ENCODE assay signal across 1 cellular context in the genomic region with DNA sequence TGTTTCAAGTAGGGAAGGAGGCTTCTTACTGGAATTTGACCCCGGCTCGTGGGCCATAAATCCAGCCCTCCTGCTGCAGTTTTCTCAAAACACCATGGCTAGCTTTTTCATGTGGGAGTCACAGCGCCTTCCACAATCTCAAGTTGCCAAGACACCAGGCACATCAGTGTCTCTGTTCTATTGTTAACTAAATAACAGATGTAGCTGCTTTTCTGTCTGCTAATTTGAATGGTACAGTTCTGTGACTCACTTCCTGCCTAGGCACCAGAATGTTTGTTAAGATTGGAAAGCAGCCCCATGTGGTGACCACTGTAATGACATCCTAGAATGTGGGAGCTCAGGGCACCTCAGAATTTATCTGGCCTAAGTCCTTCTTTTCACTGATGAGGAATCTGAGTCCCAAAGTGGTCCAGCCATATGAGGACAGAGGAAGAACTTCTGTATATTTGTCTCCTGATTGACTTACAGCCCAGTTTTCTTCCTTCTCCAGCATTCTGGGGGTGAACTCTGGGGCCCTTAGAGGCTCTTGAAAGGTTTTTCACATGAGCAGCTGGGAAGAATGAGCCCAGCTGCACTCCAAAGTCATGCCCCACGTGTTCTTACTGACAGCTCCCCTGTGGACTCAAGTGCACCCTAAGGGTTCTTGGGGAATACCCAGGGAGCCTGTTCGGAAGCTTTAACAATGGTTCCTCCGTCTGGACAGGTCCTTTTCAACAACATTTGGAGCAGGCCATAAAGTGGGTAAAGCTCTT.
A peak's percentile ranks its signal among the peaks of the same experiment; 100 is the strongest.
TF ChIP-seq lines count a peak whose summit lies in the region.

No MANE protein-coding gene starts in this region.

TF ChIP-seq in K562, 482 proteins besides CTCF, POLR2A, EP300 and RAD21:
- TF ChIP-seq, protein P1, sequence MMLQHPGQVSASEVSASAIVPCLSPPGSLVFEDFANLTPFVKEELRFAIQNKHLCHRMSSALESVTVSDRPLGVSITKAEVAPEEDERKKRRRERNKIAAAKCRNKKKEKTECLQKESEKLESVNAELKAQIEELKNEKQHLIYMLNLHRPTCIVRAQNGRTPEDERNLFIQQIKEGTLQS (IDR thresholded peaks at IDR 0.05): peak; percentile 48
- TF ChIP-seq, protein P1 (CRISPR knock-in tag; conservative IDR thresholded peaks at IDR 0.05): no peak
- TF ChIP-seq CBFA2T2 (conservative IDR thresholded peaks at IDR 0.05) (peak; percentile 47; the same call in 1 of the 2 replicates), CREM (IDR thresholded peaks at IDR 0.05; ENCODE audit: low read depth) (peak; percentile 41; the same call in 1 of the 2 replicates), GABPA (tag; conservative IDR thresholded peaks at IDR 0.05; ENCODE audit: low read depth) (0 out of 2 replicates have a peak, but pooled peaks have one; percentile 43), CBFA2T3 (IDR thresholded peaks at IDR 0.05) (peak; percentile 76), TRIM24 (IDR thresholded peaks at IDR 0.05) (peak in 1 of 2 experiments; percentile 15; a peak in 1 of 4 replicates), DPF2 (IDR thresholded peaks at IDR 0.05) (peak; percentile 28), RBFOX2 (IDR thresholded peaks at IDR 0.05; ENCODE audit: low read depth, low read length) (no peak), ETV5 (CRISPR knock-in tag; IDR thresholded peaks at IDR 0.05; ENCODE audit: low read depth) (peak; percentile 82; the same call in 1 of the 2 replicates), SMARCE1 (IDR thresholded peaks at IDR 0.05) (peak; percentile 14; the same call in 1 of the 2 replicates), JUN (IDR thresholded peaks at IDR 0.05; ENCODE audit: borderline replicate concordance, low read depth, low read length) (0 out of 2 replicates have a peak, but pooled peaks have one; percentile 36), JUN (CRISPR knock-in tag; IDR thresholded peaks at IDR 0.05; ENCODE audit: borderline replicate concordance) (no peak), KLF13 (tag; IDR thresholded peaks at IDR 0.05; ENCODE audit: borderline replicate concordance, low read depth) (no peak), TEAD4 (IDR thresholded peaks at IDR 0.05; ENCODE audit: low read length) (peak; percentile 53), TEAD4 (CRISPR knock-in tag; IDR thresholded peaks at IDR 0.05; ENCODE audit: borderline replicate concordance) (no peak), ZNF780A (CRISPR knock-in tag; IDR thresholded peaks at IDR 0.05) (no peak), TCF3 (CRISPR knock-in tag; IDR thresholded peaks at IDR 0.05) (peak; percentile 33; the same call in 1 of the 2 replicates), TAL1 (IDR thresholded peaks at IDR 0.05) (peak; percentile 16; the same call in 1 of the 2 replicates), MCM2 (IDR thresholded peaks at IDR 0.05; ENCODE audit: low read depth) (no peak), FOSL1 (tag; conservative IDR thresholded peaks at IDR 0.05) (peak; percentile 69), TSC22D4 (tag; IDR thresholded peaks at IDR 0.05) (no peak), LCOR (CRISPR knock-in tag; IDR thresholded peaks at IDR 0.05) (0 out of 2 replicates have a peak, but pooled peaks have one; percentile 24), ETV1 (tag; conservative IDR thresholded peaks at IDR 0.05; ENCODE audit: low read depth) (peak; percentile 89), NFIC (IDR thresholded peaks at IDR 0.05) (0 out of 2 replicates have a peak, but pooled peaks have one; percentile 6), NCOA1 (IDR thresholded peaks at IDR 0.05; ENCODE audit: low read depth) (no peak), ATF1 (CRISPR knock-in tag; IDR thresholded peaks at IDR 0.05) (no peak), ATF1 (tag; IDR thresholded peaks at IDR 0.05) (0 out of 2 replicates have a peak, but pooled peaks have one; percentile 2), NCOR1 (IDR thresholded peaks at IDR 0.05) (0 out of 2 replicates have a peak, but pooled peaks have one; percentile 22), ARID1B (IDR thresholded peaks at IDR 0.05) (peak; percentile 25; the same call in 1 of the 2 replicates), KDM1A (IDR thresholded peaks at IDR 0.05) (0 out of 4 replicates have a peak, but pooled peaks of 1 of the 2 experiments have one; percentile 21), ZC3H4 (CRISPR knock-in tag; IDR thresholded peaks at IDR 0.05; ENCODE audit: borderline replicate concordance) (no peak), HDAC6 (IDR thresholded peaks at IDR 0.05; ENCODE audit: low read depth, low read length) (no peak), RFX1 (IDR thresholded peaks at IDR 0.05) (0 out of 2 replicates have a peak, but pooled peaks have one; percentile 17), EZH2 (IDR thresholded peaks at IDR 0.05; ENCODE audit: borderline replicate concordance, low read depth, low read length) (no peak), SMARCA4 (IDR thresholded peaks at IDR 0.05) (peak; percentile 36; the same call in 1 of the 2 replicates), MTA2 (IDR thresholded peaks at IDR 0.05; ENCODE audit: low read depth) (no peak), TEAD1 (CRISPR knock-in tag; IDR thresholded peaks at IDR 0.05) (no peak), SOX6 (IDR thresholded peaks at IDR 0.05) (0 out of 2 replicates have a peak, but pooled peaks have one; percentile 16), JUND (IDR thresholded peaks at IDR 0.05; ENCODE audit: borderline replicate concordance, low read depth, low read length) (peak; percentile 70), JUND (tag; IDR thresholded peaks at IDR 0.05; ENCODE audit: borderline replicate concordance, low read depth, low read length) (peak; percentile 33; the same call in 1 of the 3 replicates)
- TF ChIP-seq, protein P2, sequence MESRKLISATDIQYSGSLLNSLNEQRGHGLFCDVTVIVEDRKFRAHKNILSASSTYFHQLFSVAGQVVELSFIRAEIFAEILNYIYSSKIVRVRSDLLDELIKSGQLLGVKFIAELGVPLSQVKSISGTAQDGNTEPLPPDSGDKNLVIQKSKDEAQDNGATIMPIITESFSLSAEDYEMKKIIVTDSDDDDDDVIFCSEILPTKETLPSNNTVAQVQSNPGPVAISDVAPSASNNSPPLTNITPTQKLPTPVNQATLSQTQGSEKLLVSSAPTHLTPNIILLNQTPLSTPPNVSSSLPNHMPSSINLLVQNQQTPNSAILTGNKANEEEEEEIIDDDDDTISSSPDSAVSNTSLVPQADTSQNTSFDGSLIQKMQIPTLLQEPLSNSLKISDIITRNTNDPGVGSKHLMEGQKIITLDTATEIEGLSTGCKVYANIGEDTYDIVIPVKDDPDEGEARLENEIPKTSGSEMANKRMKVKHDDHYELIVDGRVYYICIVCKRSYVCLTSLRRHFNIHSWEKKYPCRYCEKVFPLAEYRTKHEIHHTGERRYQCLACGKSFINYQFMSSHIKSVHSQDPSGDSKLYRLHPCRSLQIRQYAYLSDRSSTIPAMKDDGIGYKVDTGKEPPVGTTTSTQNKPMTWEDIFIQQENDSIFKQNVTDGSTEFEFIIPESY (CRISPR knock-in tag; IDR thresholded peaks at IDR 0.05): peak; percentile 15; the same call in 1 of the 2 replicates
- TF ChIP-seq, protein P3, sequence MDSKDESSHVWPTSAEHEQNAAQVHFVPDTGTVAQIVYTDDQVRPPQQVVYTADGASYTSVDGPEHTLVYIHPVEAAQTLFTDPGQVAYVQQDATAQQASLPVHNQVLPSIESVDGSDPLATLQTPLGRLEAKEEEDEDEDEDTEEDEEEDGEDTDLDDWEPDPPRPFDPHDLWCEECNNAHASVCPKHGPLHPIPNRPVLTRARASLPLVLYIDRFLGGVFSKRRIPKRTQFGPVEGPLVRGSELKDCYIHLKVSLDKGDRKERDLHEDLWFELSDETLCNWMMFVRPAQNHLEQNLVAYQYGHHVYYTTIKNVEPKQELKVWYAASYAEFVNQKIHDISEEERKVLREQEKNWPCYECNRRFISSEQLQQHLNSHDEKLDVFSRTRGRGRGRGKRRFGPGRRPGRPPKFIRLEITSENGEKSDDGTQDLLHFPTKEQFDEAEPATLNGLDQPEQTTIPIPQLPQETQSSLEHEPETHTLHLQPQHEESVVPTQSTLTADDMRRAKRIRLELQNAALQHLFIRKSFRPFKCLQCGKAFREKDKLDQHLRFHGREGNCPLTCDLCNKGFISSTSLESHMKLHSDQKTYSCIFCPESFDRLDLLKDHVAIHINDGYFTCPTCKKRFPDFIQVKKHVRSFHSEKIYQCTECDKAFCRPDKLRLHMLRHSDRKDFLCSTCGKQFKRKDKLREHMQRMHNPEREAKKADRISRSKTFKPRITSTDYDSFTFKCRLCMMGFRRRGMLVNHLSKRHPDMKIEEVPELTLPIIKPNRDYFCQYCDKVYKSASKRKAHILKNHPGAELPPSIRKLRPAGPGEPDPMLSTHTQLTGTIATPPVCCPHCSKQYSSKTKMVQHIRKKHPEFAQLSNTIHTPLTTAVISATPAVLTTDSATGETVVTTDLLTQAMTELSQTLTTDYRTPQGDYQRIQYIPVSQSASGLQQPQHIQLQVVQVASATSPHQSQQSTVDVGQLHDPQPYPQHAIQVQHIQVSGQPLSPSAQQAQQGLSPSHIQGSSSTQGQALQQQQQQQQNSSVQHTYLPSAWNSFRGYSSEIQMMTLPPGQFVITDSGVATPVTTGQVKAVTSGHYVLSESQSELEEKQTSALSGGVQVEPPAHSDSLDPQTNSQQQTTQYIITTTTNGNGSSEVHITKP (IDR thresholded peaks at IDR 0.05; ENCODE audit: partially characterized antibody): peak; percentile 52
